13 cellular contexts compared by ENCODE assay signal in genomic region chr4:98932539-98932938, GRCh38. TPM values are rescaled to one million over a fixed set of nuclear protein-coding genes. Genes with fewer than 3 reads are reported as not detected.
DNase-seq lines count a peak whose midpoint lies in the region; ATAC-seq and TF ChIP-seq lines count a peak whose summit lies in the region.
"Had no signal": no experiment of that assay in that cellular context is flagged by ENCODE, and none has a peak within 500 bp of the region (broad histone marks: within the 10 kb centered on the region; RNA-seq: fewer than 3 reads in every experiment).

No MANE protein-coding gene starts in this region.

- H3K4me3 ChIP-seq in SU-DHL-6 (ENCODE audit: insufficient read depth, low read length, poor library complexity, severe bottlenecking), result no peak overlapping the region
- no peak overlapping the region for H3K4me3 ChIP-seq in right cardiac atrium (ENCODE audit: low read length)
- H3K4me3 ChIP-seq: hepatocyte, thoracic aorta had no signal

- ATAC-seq in HG03432 (IDR thresholded peaks at IDR 0.05; ENCODE audit: unreplicated experiment), result peak; percentile 10
- no peak for ATAC-seq in HG03469 (IDR thresholded peaks at IDR 0.05; ENCODE audit: unreplicated experiment)
- no peak for ATAC-seq in GM21367 (IDR thresholded peaks at IDR 0.05; ENCODE audit: unreplicated experiment)
- ATAC-seq in right cardiac atrium, result no peak
- ATAC-seq: activated CD8-positive, alpha-beta memory T cell treated with anti-CD3 and anti-CD28 coated beads, Interleukin-2, amount 10 ng/mL, durations not matched to agents 7 days and 5 days had no signal

- H2AFZ ChIP-seq in SU-DHL-6 (ENCODE audit: low read depth, low read length, severe bottlenecking), result peak overlapping the region; percentile 26
- H2AFZ ChIP-seq: hepatocyte had no signal

- 34% methylated on average over 3 of the region's 3 CpGs for WGBS in right cardiac atrium

- no peaks in the 10 kb centered on the region for H3K9me2 ChIP-seq in SU-DHL-6 (replicated peaks; ENCODE audit: insufficient read depth, low read length)

- no peaks in the 10 kb centered on the region for H3K9me3 ChIP-seq in SU-DHL-6 (ENCODE audit: insufficient read depth, low read length)
- no peaks in the 10 kb centered on the region for H3K9me3 ChIP-seq in right cardiac atrium (ENCODE audit: control insufficient read depth, low read length)
- H3K9me3 ChIP-seq: thoracic aorta had no signal

- intact Hi-C loops in right cardiac atrium (cut with DNase I), result loop anchor here in 2 of 4 donors (10.0 kb wide), 2 partner anchors 62 to 122 kb away; partner anchors contain the start of gene METAP1 (in 1 of the 2)

- no peak for TF ChIP-seq CTCF in SU-DHL-6 (IDR thresholded peaks at IDR 0.05; ENCODE audit: insufficient read depth, low read length, poor library complexity, severe bottlenecking)

- no peaks in the 10 kb centered on the region for H4K20me1 ChIP-seq in SU-DHL-6 (ENCODE audit: low read depth, low read length)

- peaks cover 14% of the 10 kb centered on the region for H3K79me2 ChIP-seq in SU-DHL-6 (ENCODE audit: insufficient read depth, low read length)

- H3F3A ChIP-seq in SU-DHL-6 (ENCODE audit: insufficient read depth), result peaks cover 4% of the 10 kb centered on the region; the same call in 1 of the 2 replicates

- DNase-seq in GDM1 (lab: John Stamatoyannopoulos, UW) (peak; percentile 17), lung microvascular endothelial cell (ENCODE audit: low read depth in 2 of 2) (peak; percentile 54 to 90), COLO829 (ENCODE audit: low spot score) (no peak), right cardiac atrium (no peak)
- DNase-seq: activated CD8-positive, alpha-beta memory T cell treated with anti-CD3 and anti-CD28 coated beads, Interleukin-2, amount 10 ng/mL, durations not matched to agents 7 days and 5 days; NCI-H2227 treated with DMSO at 0.1 percent for 48 hours; stimulated activated CD4-positive, alpha-beta T cell treated with anti-CD3 and anti-CD28 coated beads, Interleukin-4, amount 100 ng/mL, for 24 hours had no signal

- no peak overlapping the region for H3K27ac ChIP-seq in SU-DHL-6 (ENCODE audit: low read depth, low read length)
- no peak overlapping the region for H3K27ac ChIP-seq in right cardiac atrium (ENCODE audit: low read length)
- H3K27ac ChIP-seq: hepatocyte had no signal

- no peaks in the 10 kb centered on the region for H3K36me3 ChIP-seq in SU-DHL-6 (ENCODE audit: low read length)
- H3K36me3 ChIP-seq: thoracic aorta had no signal

- no peak overlapping the region for H3K9ac ChIP-seq in SU-DHL-6 (ENCODE audit: low read length)

- H3K27me3 ChIP-seq in SU-DHL-6 (ENCODE audit: low read length) (no peaks in the 10 kb centered on the region), right cardiac atrium (ENCODE audit: control insufficient read depth, insufficient read depth) (no peaks in the 10 kb centered on the region)
- H3K27me3 ChIP-seq: hepatocyte had no signal

- H3K4me1 ChIP-seq in right cardiac atrium (ENCODE audit: control insufficient read depth, insufficient read depth, low read length), result no peaks in the 10 kb centered on the region

- peak overlapping the region; percentile 45 for H3K4me2 ChIP-seq in SU-DHL-6 (ENCODE audit: low read depth, low read length, poor library complexity, severe bottlenecking)
- H3K4me2 ChIP-seq: hepatocyte had no signal

RNA-seq across cellular contexts. Expression of gene EIF4E, which starts 3.6 kb away (rescaled TPM):
- total RNA-seq in lung microvascular endothelial cell (109 and 123 TPM in 2 replicates), right cardiac atrium (10 to 100 TPM; 54.5 to 73.4 (median 67.3) TPM)
- 26.3 TPM for polyA plus RNA-seq in right cardiac atrium

Comparison
In these comparisons a context has a peak if more than half of its experiments do, and no peak if none do; other contexts are left out.
1. DNase-seq: peak in GDM1 (single experiment) and lung microvascular endothelial cell (2 of 2); none in COLO829 (single experiment) and right cardiac atrium (0 of 3).